1 cellular context compared by ENCODE assay signal in the genomic region with DNA sequence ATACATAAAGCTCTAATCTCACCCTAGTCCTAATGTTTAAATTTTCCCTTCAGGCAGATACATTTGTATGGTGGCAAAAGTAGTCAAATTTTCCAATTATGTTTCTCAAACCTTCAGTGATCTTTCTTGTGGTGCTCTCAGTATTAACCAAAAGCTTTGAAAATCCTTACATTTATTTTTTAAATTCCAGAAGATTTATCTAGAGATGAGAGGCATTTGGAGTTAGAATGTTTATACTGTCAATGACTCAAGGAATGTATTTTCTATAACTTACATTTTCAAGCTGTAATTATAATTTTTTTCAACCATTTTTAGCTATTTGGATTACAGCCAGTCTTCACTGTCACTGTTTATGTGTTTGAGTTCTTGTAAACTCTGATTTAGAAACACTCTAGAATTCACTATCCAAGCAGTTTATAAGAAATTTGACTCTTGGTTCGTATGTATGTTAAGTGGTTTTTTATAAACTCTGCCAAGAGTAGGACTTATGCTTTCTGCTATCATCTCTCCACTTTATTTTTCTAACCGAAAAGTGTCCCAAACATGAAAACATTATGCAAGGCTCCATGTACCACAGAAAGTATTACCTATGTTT.
TF ChIP-seq lines count a peak whose summit lies in the region.

No MANE protein-coding gene starts in this region.

TF ChIP-seq in endothelial cell of umbilical vein, 7 proteins besides CTCF, POLR2A, EP300 and RAD21:
- TF ChIP-seq MAX (IDR thresholded peaks at IDR 0.05; ENCODE audit: insufficient read depth, insufficient read length) = no peak
- no peak for TF ChIP-seq POLR2AphosphoS5 (IDR thresholded peaks at IDR 0.05; ENCODE audit: insufficient read depth, low read depth, low read length)
- no peak for TF ChIP-seq JUN (IDR thresholded peaks at IDR 0.05; ENCODE audit: borderline replicate concordance, insufficient read depth, insufficient read length, low read depth)
- no peak for TF ChIP-seq EZH2 (IDR thresholded peaks at IDR 0.05; ENCODE audit: borderline replicate concordance, low read depth, low read length, severe bottlenecking)
- TF ChIP-seq MYC (IDR thresholded peaks at IDR 0.05; ENCODE audit: low read depth, low read length) = no peak
- TF ChIP-seq FOS (IDR thresholded peaks at IDR 0.05; ENCODE audit: borderline replicate concordance, insufficient read depth, low read length) = no peak
- TF ChIP-seq GATA2 (IDR thresholded peaks at IDR 0.05; ENCODE audit: insufficient read depth, insufficient read length, low read depth, low read length) = no peak
